In genomic region chr10:112565434-112566053, GRCh38 we compare ENCODE assay signal across 9 cellular contexts.
A peak's percentile ranks its signal among the peaks of the same experiment; 100 is the strongest.
DNase-seq lines count a peak whose midpoint lies in the region; TF ChIP-seq lines count a peak whose summit lies in the region.
"Had no signal": no experiment of that assay in that cellular context is flagged by ENCODE, and none has a peak within 500 bp of the region (broad histone marks: within the 10 kb centered on the region; RNA-seq: fewer than 3 reads in every experiment).

No MANE protein-coding gene starts in this region.

- DNase-seq in Caki2 (ENCODE audit: low read depth), result peak; percentile 56
- peak; percentile 43 for DNase-seq in NCI-H2227 treated with DMSO at 0.1 percent for 48 hours (lab: John Stamatoyannopoulos, UW)
- peak; percentile 62 for DNase-seq in amniotic stem cell (lab: John Stamatoyannopoulos, UW)
- DNase-seq in hepatic stellate cell (ENCODE audit: low spot score), result peak; percentile 39
- DNase-seq in spleen, result no peak
- DNase-seq in activated T-cell treated with anti-CD3 and anti-CD28 coated beads, Interleukin-2, amount 50 U/mL, for 1 hour, result no peak
- DNase-seq in stimulated activated naive CD4-positive, alpha-beta T cell (lab: John Stamatoyannopoulos, UW), result no peak
- DNase-seq: naive B cell had no signal

- WGBS in spleen, 5 donors, result 57 to 66% (median 62%) methylated on average over 4 of the region's 4 CpGs

- no peaks in the 10 kb centered on the region for H3K27me3 ChIP-seq in spleen (replicated peaks in 1 of 7)

- H3K27ac ChIP-seq in HEK293 (ENCODE audit: extremely low read depth, low read depth, low read length) (no peak overlapping the region), spleen (no peak overlapping the region)

- H3K36me3 ChIP-seq in HEK293 (ENCODE audit: control insufficient read depth in 2 of 2, insufficient read depth in 1 of 2, low read length in 2 of 2), result no peaks in the 10 kb centered on the region
- no peaks in the 10 kb centered on the region for H3K36me3 ChIP-seq in spleen

- intact Hi-C loops in spleen (cut with DNase I; ENCODE audit: low total_unique reads), result no loop called here

- H3K4me1 ChIP-seq in HEK293 (ENCODE audit: control insufficient read depth, insufficient read depth, low read length) (peaks cover 14% of the 10 kb centered on the region), spleen (no peaks in the 10 kb centered on the region)

- in situ Hi-C loops in Caki2 (cut with HindIII; ENCODE audit: low pct_unique_long_range_greater_than_20kb, low sequenced_read_pairs), result no loop called here

- CTCF ChIA-PET in HEK293 (lab: Yijun Ruan, JAX), result interaction anchor here (0.6 to 2.2 kb wide), 8 partner anchors 9 to 819 kb away, joined by 3 to 8 read pairs (median 4); partner anchors contain the start of gene TCF7L2

- H3K9me3 ChIP-seq in HEK293 (ENCODE audit: control insufficient read depth, insufficient read depth, low read depth, low read length) (no peaks in the 10 kb centered on the region), spleen (no peaks in the 10 kb centered on the region)

- H3K4me3 ChIP-seq in HEK293 (ENCODE audit: low read depth, low read length) (no peak overlapping the region), spleen (no peak overlapping the region)

- POLR2A ChIA-PET in HEK293 (lab: Yijun Ruan, JAX), result interaction anchor here (0.7 kb wide), 1 partner anchor 384 kb away, joined by 5 read pairs; the partner anchor contains the start of gene TCF7L2

- TF ChIP-seq POLR2A in spleen (IDR thresholded peaks at IDR 0.05), result no peak

- peak; percentile 30; the same call in 1 of the 2 replicates for TF ChIP-seq CTCF in HEK293 (tag by site-specific recombination; IDR thresholded peaks at IDR 0.05)
- peak in 8 of 11 experiments; percentile 20 to 54 (median 48) for TF ChIP-seq CTCF in spleen (IDR thresholded peaks at IDR 0.05 in 8 of 11, conservative IDR thresholded peaks at IDR 0.05 in 3 of 11)

TF ChIP-seq in HEK293, 187 proteins besides CTCF, POLR2A, EP300 and RAD21:
- TF ChIP-seq ZNF266 (tag by site-specific recombination; IDR thresholded peaks at IDR 0.05; ENCODE audit: low read depth) (no peak), ZNF140 (tag by site-specific recombination; IDR thresholded peaks at IDR 0.05) (no peak), ZNF155 (tag by site-specific recombination; IDR thresholded peaks at IDR 0.05) (no peak), ZNF239 (tag by site-specific recombination; IDR thresholded peaks at IDR 0.05) (no peak), ZNF362 (tag by site-specific recombination; IDR thresholded peaks at IDR 0.05) (no peak), ZNF416 (tag by site-specific recombination; IDR thresholded peaks at IDR 0.05) (no peak), ZNF660 (tag by site-specific recombination; IDR thresholded peaks at IDR 0.05) (peak; percentile 100), ZNF501 (tag by site-specific recombination; IDR thresholded peaks at IDR 0.05) (no peak), ZNF626 (tag by site-specific recombination; IDR thresholded peaks at IDR 0.05) (no peak), ZNF654 (tag by site-specific recombination; IDR thresholded peaks at IDR 0.05; ENCODE audit: low read depth) (peak; percentile 83), OSR2 (tag by site-specific recombination; IDR thresholded peaks at IDR 0.05) (no peak)
- TF ChIP-seq, protein P1, sequence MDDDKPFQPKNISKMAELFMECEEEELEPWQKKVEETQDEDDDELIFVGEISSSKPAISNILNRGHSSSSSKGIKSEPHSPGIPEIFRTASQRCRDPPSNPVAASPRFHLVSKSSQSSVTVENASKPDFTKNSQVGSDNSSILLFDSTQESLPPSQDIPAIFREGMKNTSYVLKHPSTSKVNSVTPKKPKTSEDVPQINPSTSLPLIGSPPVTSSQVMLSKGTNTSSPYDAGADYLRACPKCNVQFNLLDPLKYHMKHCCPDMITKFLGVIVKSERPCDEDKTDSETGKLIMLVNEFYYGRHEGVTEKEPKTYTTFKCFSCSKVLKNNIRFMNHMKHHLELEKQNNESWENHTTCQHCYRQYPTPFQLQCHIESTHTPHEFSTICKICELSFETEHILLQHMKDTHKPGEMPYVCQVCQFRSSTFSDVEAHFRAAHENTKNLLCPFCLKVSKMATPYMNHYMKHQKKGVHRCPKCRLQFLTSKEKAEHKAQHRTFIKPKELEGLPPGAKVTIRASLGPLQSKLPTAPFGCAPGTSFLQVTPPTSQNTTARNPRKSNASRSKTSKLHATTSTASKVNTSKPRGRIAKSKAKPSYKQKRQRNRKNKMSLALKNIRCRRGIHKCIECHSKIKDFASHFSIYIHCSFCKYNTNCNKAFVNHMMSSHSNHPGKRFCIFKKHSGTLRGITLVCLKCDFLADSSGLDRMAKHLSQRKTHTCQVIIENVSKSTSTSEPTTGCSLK (tag by site-specific recombination; IDR thresholded peaks at IDR 0.05), result no peak
- TF ChIP-seq, protein P2, sequence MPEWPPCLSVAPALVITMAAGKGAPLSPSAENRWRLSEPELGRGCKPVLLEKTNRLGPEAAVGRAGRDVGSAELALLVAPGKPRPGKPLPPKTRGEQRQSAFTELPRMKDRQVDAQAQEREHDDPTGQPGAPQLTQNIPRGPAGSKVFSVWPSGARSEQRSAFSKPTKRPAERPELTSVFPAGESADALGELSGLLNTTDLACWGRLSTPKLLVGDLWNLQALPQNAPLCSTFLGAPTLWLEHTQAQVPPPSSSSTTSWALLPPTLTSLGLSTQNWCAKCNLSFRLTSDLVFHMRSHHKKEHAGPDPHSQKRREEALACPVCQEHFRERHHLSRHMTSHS (tag by site-specific recombination; IDR thresholded peaks at IDR 0.05), result no peak

Comparison
In these comparisons a context has a peak if more than half of its experiments do, and no peak if none do; other contexts are left out.
1. DNase-seq: peak in Caki2 (single experiment), NCI-H2227 treated with DMSO at 0.1 percent for 48 hours (single experiment), amniotic stem cell (single experiment) and hepatic stellate cell (single experiment); none in spleen (single experiment), activated T-cell treated with anti-CD3 and anti-CD28 coated beads, Interleukin-2, amount 50 U/mL, for 1 hour (single experiment) and stimulated activated naive CD4-positive, alpha-beta T cell (0 of 6).